13 cellular contexts compared by ENCODE assay signal in genomic region chr1:13368544-13368943, GRCh38. TPM values are rescaled to one million over a fixed set of nuclear protein-coding genes. Genes with fewer than 3 reads are reported as not detected.
A peak's percentile ranks its signal among the peaks of the same experiment; 100 is the strongest.
DNase-seq lines count a peak whose midpoint lies in the region; TF ChIP-seq lines count a peak whose summit lies in the region.
"Not testable (repeated sequence)": the region's sequence is repeated elsewhere in the genome, so short reads cannot be mapped to it uniquely, and the experiment has no call there.
"Had no signal": no experiment of that assay in that cellular context is flagged by ENCODE, and none has a peak within 500 bp of the region (broad histone marks: within the 10 kb centered on the region; RNA-seq: fewer than 3 reads in every experiment).

No MANE protein-coding gene starts in this region.

- DNase-seq in A673 (ENCODE audit: low spot score) (peak; percentile 44), NCI-H82 (lab: John Stamatoyannopoulos, UW) (peak; percentile 50), MCF 10A (ENCODE audit: unreplicated experiment) (peak; percentile 61), retina (peak; percentile 2)
- not testable (repeated sequence) for DNase-seq in GM13977 (ENCODE audit: low spot score)
- DNase-seq in activated CD4-positive, alpha-beta T cell treated with anti-CD3 and anti-CD28 coated beads, Interleukin-2, amount 10 ng/mL, durations not matched to agents 24 days and 14 days: peak; percentile 64

- H3K27me3 Mint-ChIP-seq in activated CD4-positive, alpha-beta T cell treated with anti-CD3 and anti-CD28 coated beads, Interleukin-2, amount 10 ng/mL, durations not matched to agents 24 days and 14 days: not testable (repeated sequence)
- H3K27me3 Mint-ChIP-seq in MCF 10A (ENCODE audit: insufficient read depth, unreplicated experiment): peaks cover 30% of the 10 kb centered on the region

- H3K9me3 ChIP-seq in A673 (ENCODE audit: low read depth, low read length, poor library complexity, severe bottlenecking): not testable (repeated sequence)

- not testable (repeated sequence) for H3K36me3 ChIP-seq in A673 (ENCODE audit: insufficient read depth, low read length, poor library complexity, severe bottlenecking)

- H3K4me3 ChIP-seq in A673 (ENCODE audit: low read depth, low read length, poor library complexity, severe bottlenecking): not testable (repeated sequence)

- not testable (repeated sequence) for H3K4me3 Mint-ChIP-seq in activated CD4-positive, alpha-beta T cell treated with anti-CD3 and anti-CD28 coated beads, Interleukin-2, amount 10 ng/mL, durations not matched to agents 24 days and 14 days; MCF 10A (ENCODE audit: unreplicated experiment)

- POLR2A ChIA-PET in A673 (lab: Charles Lee; ENCODE audit: low non-redundant PET); MCF 10A (lab: Yijun Ruan, JAX): not testable (repeated sequence)

- in situ Hi-C loops in GM13977 (cut with MboI; ENCODE audit: low pct_unique_long_range_greater_than_20kb, low sequenced_read_pairs, unreplicated experiment): not testable (repeated sequence)

- H3K36me3 Mint-ChIP-seq in activated CD4-positive, alpha-beta T cell treated with anti-CD3 and anti-CD28 coated beads, Interleukin-2, amount 10 ng/mL, durations not matched to agents 24 days and 14 days (ENCODE audit: low read depth); MCF 10A (ENCODE audit: insufficient read depth, unreplicated experiment): not testable (repeated sequence)

- not testable (repeated sequence) for H3K9me3 Mint-ChIP-seq in activated CD4-positive, alpha-beta T cell treated with anti-CD3 and anti-CD28 coated beads, Interleukin-2, amount 10 ng/mL, durations not matched to agents 24 days and 14 days; MCF 10A (ENCODE audit: unreplicated experiment)

- not testable (repeated sequence) for BruUV-seq in A673 (replicated peaks; lab: Mats Ljungman, UMichigan); MCF 10A (replicated peaks; lab: Mats Ljungman, UMichigan)

- TF ChIP-seq CTCF in A673 (conservative IDR thresholded peaks at IDR 0.05; ENCODE audit: low read depth, low read length): peak; percentile 29; the same call in 1 of the 2 replicates
- TF ChIP-seq CTCF in GM13977 (IDR thresholded peaks at IDR 0.05; ENCODE audit: extremely low read depth, insufficient read depth, missing control alignments): peak; percentile 19
- peak; percentile 42 for TF ChIP-seq CTCF in MCF 10A (IDR thresholded peaks at IDR 0.05; ENCODE audit: unreplicated experiment)

- CTCF ChIA-PET in A673 (lab: Charles Lee); MCF 10A (lab: Yijun Ruan, JAX): not testable (repeated sequence)

- not testable (repeated sequence) for H3K27ac ChIP-seq in A673 (ENCODE audit: low read depth, low read length, poor library complexity, severe bottlenecking)

- intact Hi-C loops in A673 (cut with micrococcal nuclease; ENCODE audit: unreplicated experiment); activated CD4-positive, alpha-beta T cell treated with anti-CD3 and anti-CD28 coated beads, Interleukin-2, amount 10 ng/mL, durations not matched to agents 24 days and 14 days (cut with micrococcal nuclease); MCF 10A (cut with micrococcal nuclease): not testable (repeated sequence)

- not testable (repeated sequence) for H3K4me1 ChIP-seq in A673 (ENCODE audit: insufficient read depth, low read length, poor library complexity, severe bottlenecking)

- not testable (repeated sequence) for H3K27ac Mint-ChIP-seq in activated CD4-positive, alpha-beta T cell treated with anti-CD3 and anti-CD28 coated beads, Interleukin-2, amount 10 ng/mL, durations not matched to agents 24 days and 14 days; MCF 10A (ENCODE audit: low read depth, unreplicated experiment)

- not testable (repeated sequence) for H3K4me1 Mint-ChIP-seq in activated CD4-positive, alpha-beta T cell treated with anti-CD3 and anti-CD28 coated beads, Interleukin-2, amount 10 ng/mL, durations not matched to agents 24 days and 14 days; MCF 10A (ENCODE audit: insufficient read depth, unreplicated experiment)

- H3K27me3 ChIP-seq in A673 (replicated peaks; ENCODE audit: insufficient read depth, low read depth, low read length, poor library complexity): not testable (repeated sequence)

RNA-seq across cellular contexts. Expression of gene PRAMEF19, which starts 3.2 kb away (rescaled TPM):
- total RNA-seq in A673 (2021): not detected in 2 replicates
- not detected in 2 replicates for total RNA-seq in activated CD4-positive, alpha-beta T cell treated with anti-CD3 and anti-CD28 coated beads, Interleukin-2, amount 10 ng/mL, durations not matched to agents 24 days and 14 days
- not detected in 2 replicates for total RNA-seq in MCF 10A (2022)
- total RNA-seq: A172; cardiac muscle cell; mesenteric fat pad; RPMI7951; sigmoid colon; T-helper 2 cell treated with Interferon-gamma antibody and Interleukin-4, amounts not matched to agents 100 ng/mL and 5 ng/mL, for 36 hours; temporal lobe had no signal

RNA-seq across cellular contexts. Expression of gene PRAMEF17, which starts 20.9 kb away (rescaled TPM):
- total RNA-seq in A673 (2021): not detected in 2 replicates
- not detected in 2 replicates for total RNA-seq in activated CD4-positive, alpha-beta T cell treated with anti-CD3 and anti-CD28 coated beads, Interleukin-2, amount 10 ng/mL, durations not matched to agents 24 days and 14 days
- not detected in 2 replicates for total RNA-seq in MCF 10A (2022)
- total RNA-seq: A172; cardiac muscle cell; mesenteric fat pad; RPMI7951; sigmoid colon; T-helper 2 cell treated with Interferon-gamma antibody and Interleukin-4, amounts not matched to agents 100 ng/mL and 5 ng/mL, for 36 hours; temporal lobe had no signal

RNA-seq across cellular contexts. Expression of gene PRAMEF14, which starts 21.6 kb away (rescaled TPM):
- total RNA-seq in A673 (2021) (not detected in 2 replicates), MCF 10A (2022) (not detected in 2 replicates)
- not detected in 2 replicates for total RNA-seq in activated CD4-positive, alpha-beta T cell treated with anti-CD3 and anti-CD28 coated beads, Interleukin-2, amount 10 ng/mL, durations not matched to agents 24 days and 14 days
- total RNA-seq: A172; cardiac muscle cell; mesenteric fat pad; RPMI7951; sigmoid colon; T-helper 2 cell treated with Interferon-gamma antibody and Interleukin-4, amounts not matched to agents 100 ng/mL and 5 ng/mL, for 36 hours; temporal lobe had no signal

RNA-seq across cellular contexts. Expression of gene PRAMEF20, which starts 41.7 kb away (rescaled TPM):
- total RNA-seq in A673 (2021) (not detected in 2 replicates), MCF 10A (2022) (not detected in 2 replicates)
- total RNA-seq in activated CD4-positive, alpha-beta T cell treated with anti-CD3 and anti-CD28 coated beads, Interleukin-2, amount 10 ng/mL, durations not matched to agents 24 days and 14 days: not detected in 2 replicates
- total RNA-seq: A172; cardiac muscle cell; mesenteric fat pad; RPMI7951; sigmoid colon; T-helper 2 cell treated with Interferon-gamma antibody and Interleukin-4, amounts not matched to agents 100 ng/mL and 5 ng/mL, for 36 hours; temporal lobe had no signal

RNA-seq across cellular contexts. Expression of gene PRAMEF15, which starts 53.2 kb away (rescaled TPM):
- total RNA-seq in A673 (2021) (not detected in 2 replicates), MCF 10A (2022) (not detected in 2 replicates)
- not detected in 2 replicates for total RNA-seq in activated CD4-positive, alpha-beta T cell treated with anti-CD3 and anti-CD28 coated beads, Interleukin-2, amount 10 ng/mL, durations not matched to agents 24 days and 14 days
- total RNA-seq: A172; cardiac muscle cell; mesenteric fat pad; RPMI7951; sigmoid colon; T-helper 2 cell treated with Interferon-gamma antibody and Interleukin-4, amounts not matched to agents 100 ng/mL and 5 ng/mL, for 36 hours; temporal lobe had no signal
